Comparison of ENCODE assay signal across 10 cellular contexts in the genomic region with DNA sequence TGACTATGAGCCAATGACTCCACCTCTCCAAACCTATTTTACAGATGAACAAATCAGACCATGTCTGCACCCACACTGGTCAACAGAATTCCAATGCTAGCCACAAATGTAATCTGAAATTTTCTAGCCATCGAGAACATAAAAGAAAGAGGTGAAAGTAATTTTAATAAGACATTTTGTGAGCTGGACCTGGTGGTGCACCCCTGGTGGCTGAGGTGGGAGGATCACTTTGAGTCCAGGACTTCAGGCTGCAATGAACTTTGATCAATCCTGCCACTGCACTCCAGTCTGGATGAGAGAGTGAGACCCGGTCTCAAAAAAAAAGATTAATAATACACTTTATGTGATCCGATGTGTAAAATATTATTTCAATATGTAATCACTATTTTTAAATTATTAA. TPM values are rescaled to one million over a fixed set of nuclear protein-coding genes. Genes with fewer than 3 reads are reported as not detected.
A peak's percentile ranks its signal among the peaks of the same experiment; 100 is the strongest.
DNase-seq lines count a peak whose midpoint lies in the region; ATAC-seq and TF ChIP-seq lines count a peak whose summit lies in the region.
"Had no signal": no experiment of that assay in that cellular context is flagged by ENCODE, and none has a peak within 500 bp of the region (broad histone marks: within the 10 kb centered on the region; RNA-seq: fewer than 3 reads in every experiment).

No MANE protein-coding gene starts in this region.

- no peak for DNase-seq in HT-29 (ENCODE audit: low spot score)
- DNase-seq in stimulated activated CD4-positive, alpha-beta T cell treated with anti-CD3 and anti-CD28 coated beads, Interleukin-1b, Interleukin-23, amount 100 ng/mL, for 48 hours: no peak
- DNase-seq: activated T-cell treated with anti-CD3 and anti-CD28 coated beads, Interleukin-2, amount 50 U/mL, for 72 hours; stomach had no signal

- H3K27ac Mint-ChIP-seq in nephron: no peak overlapping the region
- H3K27ac Mint-ChIP-seq: activated T-cell treated with anti-CD3 and anti-CD28 coated beads, Interleukin-2, amount 50 U/mL, for 72 hours had no signal

- H3K9me3 Mint-ChIP-seq in nephron: peaks cover 12% of the 10 kb centered on the region
- H3K9me3 Mint-ChIP-seq: activated T-cell treated with anti-CD3 and anti-CD28 coated beads, Interleukin-2, amount 50 U/mL, for 72 hours had no signal

- no peak overlapping the region for H3K4me3 ChIP-seq in WI38 (ENCODE audit: low read depth, low read length)
- H3K4me3 ChIP-seq: dorsolateral prefrontal cortex, stomach had no signal

- TF ChIP-seq CTCF in GM12874 (IDR thresholded peaks at IDR 0.05; ENCODE audit: insufficient read depth, low read depth, low read length) (peak; percentile 29; the same call in 1 of the 2 replicates), WI38 (IDR thresholded peaks at IDR 0.05; ENCODE audit: low read depth, low read length) (peak; percentile 34; the same call in 1 of the 2 replicates), nephron (IDR thresholded peaks at IDR 0.05; ENCODE audit: unreplicated experiment in 3 of 3) (peak in 2 of 3 experiments; percentile 21 to 34)

- ATAC-seq in GM21786 (IDR thresholded peaks at IDR 0.05; ENCODE audit: unreplicated experiment): no peak
- ATAC-seq: activated T-cell treated with anti-CD3 and anti-CD28 coated beads, Interleukin-2, amount 50 U/mL, for 72 hours had no signal

- no peak overlapping the region for H3K4me3 Mint-ChIP-seq in nephron
- H3K4me3 Mint-ChIP-seq: activated T-cell treated with anti-CD3 and anti-CD28 coated beads, Interleukin-2, amount 50 U/mL, for 72 hours had no signal

- H3K4me1 Mint-ChIP-seq in nephron: peaks cover 8% of the 10 kb centered on the region

- H3K36me3 Mint-ChIP-seq in nephron (ENCODE audit: low read depth): no peaks in the 10 kb centered on the region

- H3K27me3 Mint-ChIP-seq in nephron (ENCODE audit: low read depth): peaks cover 5% of the 10 kb centered on the region

RNA-seq across cellular contexts. Expression of gene RNF185, which starts 9.4 kb away (rescaled TPM):
- total RNA-seq in HT-29 (2014; rRNA removed; shearing (Covaris generic)): 10.7 and 13.4 TPM in 2 replicates

RNA-seq across cellular contexts. Expression of gene PLA2G3, which starts 10.3 kb away (rescaled TPM):
- total RNA-seq in HT-29 (2014; rRNA removed; shearing (Covaris generic)): not detected in 2 replicates
- total RNA-seq: activated T-cell treated with anti-CD3 and anti-CD28 coated beads, Interleukin-2, amount 50 U/mL, for 72 hours; stomach; T-helper 1 cell treated with Interleukin-12 subunit alpha and Interleukin-12 subunit beta and Interleukin-4 antibody, amounts not matched to agents 30 ng/mL and 1 ng/mL, for 36 hours had no signal

RNA-seq across cellular contexts. Expression of gene INPP5J, which starts 27.8 kb away (rescaled TPM):
- total RNA-seq in HT-29 (2014; rRNA removed; shearing (Covaris generic)): 1.8 TPM in 2 replicates
- total RNA-seq: T-helper 1 cell treated with Interleukin-12 subunit alpha and Interleukin-12 subunit beta and Interleukin-4 antibody, amounts not matched to agents 30 ng/mL and 1 ng/mL, for 36 hours had no signal

RNA-seq across cellular contexts. Expression of gene SELENOM, which starts 43.2 kb away (rescaled TPM):
- 0.64 and 1.6 TPM in 2 replicates for total RNA-seq in HT-29 (2014; rRNA removed; shearing (Covaris generic))
